Comparison of ENCODE assay signal across 18 cellular contexts in genomic region chr12:69468237-69469026, GRCh38. TPM values are rescaled to one million over a fixed set of nuclear protein-coding genes. Genes with fewer than 3 reads are reported as not detected.
A peak's percentile ranks its signal among the peaks of the same experiment; 100 is the strongest.
DNase-seq lines count a peak whose midpoint lies in the region; ATAC-seq, FAIRE-seq and TF ChIP-seq lines count a peak whose summit lies in the region.
"Had no signal": no experiment of that assay in that cellular context is flagged by ENCODE, and none has a peak within 500 bp of the region (broad histone marks: within the 10 kb centered on the region; RNA-seq: fewer than 3 reads in every experiment).

No MANE protein-coding gene starts in this region.

- H3K27me3 Mint-ChIP-seq in GM23338 (ENCODE audit: insufficient read depth, low read depth, poor library complexity) (peaks cover 3% of the 10 kb centered on the region), activated B cell treated with CpG ODN at 0.5 μM for 24 hours (no peaks in the 10 kb centered on the region)
- H3K27me3 Mint-ChIP-seq: activated CD4-positive, alpha-beta memory T cell treated with anti-CD3 and anti-CD28 coated beads for 36 hours; activated naive CD8-positive, alpha-beta T cell; T-helper 17 cell had no signal

- no peak overlapping the region for H3K9ac ChIP-seq in keratinocyte (ENCODE audit: control insufficient read depth, extremely low read depth, insufficient read depth, low read length)
- H3K9ac ChIP-seq: BLaER1 treated with 17β-estradiol and CSF1 and Interleukin-3, amounts not matched to agents 10 nM and 100 nM had no signal

- H3K27ac Mint-ChIP-seq in GM23338 (peak overlapping the region; percentile 20; the same call in 1 of the 2 replicates), activated B cell treated with CpG ODN at 0.5 μM for 24 hours (peak overlapping the region; percentile 46)
- H3K27ac Mint-ChIP-seq: activated CD4-positive, alpha-beta memory T cell treated with anti-CD3 and anti-CD28 coated beads for 36 hours; activated naive CD8-positive, alpha-beta T cell had no signal

- peaks cover 28% of the 10 kb centered on the region for H3K79me2 ChIP-seq in GM23338 (replicated peaks; ENCODE audit: insufficient read depth)
- H3K79me2 ChIP-seq in keratinocyte (ENCODE audit: control insufficient read depth, insufficient read depth, low read length), result peaks cover 31% of the 10 kb centered on the region

- 0 out of 2 replicates have a peak, but pooled peaks cover 5% of the 10 kb centered on the region for H3F3A ChIP-seq in GM23338 (replicated peaks; ENCODE audit: low read depth)

- POLR2A ChIA-PET in activated B cell treated with CpG ODN at 0.5 μM for 24 hours (lab: Charles Lee), result no interaction called here

- CTCF ChIA-PET in activated B cell treated with CpG ODN at 0.5 μM for 24 hours (lab: Charles Lee), result no interaction called here

- H3K27me3 ChIP-seq in GM23338 (ENCODE audit: insufficient read depth) (no peaks in the 10 kb centered on the region), keratinocyte (ENCODE audit: control insufficient read depth, extremely low read depth, insufficient read depth, low read length) (no peaks in the 10 kb centered on the region), upper lobe of left lung (no peaks in the 10 kb centered on the region), sigmoid colon (no peaks in the 10 kb centered on the region)
- H3K27me3 ChIP-seq: BLaER1 treated with 17β-estradiol and CSF1 and Interleukin-3, amounts not matched to agents 10 nM and 100 nM; colonic mucosa had no signal

- no peaks in the 10 kb centered on the region for H3K36me3 ChIP-seq in GM23338 (ENCODE audit: insufficient read depth)
- H3K36me3 ChIP-seq in keratinocyte (ENCODE audit: control insufficient read depth in 2 of 2, extremely low read depth in 1 of 2, insufficient read depth in 2 of 2, low read length in 2 of 2), result no peaks in the 10 kb centered on the region
- no peaks in the 10 kb centered on the region for H3K36me3 ChIP-seq in upper lobe of left lung
- H3K36me3 ChIP-seq in sigmoid colon, result no peaks in the 10 kb centered on the region
- H3K36me3 ChIP-seq: colonic mucosa, HAP-1 had no signal

- dilution Hi-C loops in keratinocyte (cut with MboI; ENCODE audit: extremely low pct_ligation_motif_present, low sequenced_read_pairs), result no loop called here

- DNase-seq in CD1c-positive myeloid dendritic cell (ENCODE audit: extremely low spot score) (peak; percentile 28), GM23338 (ENCODE audit: low spot score) (peak; percentile 28), activated B cell treated with CpG ODN at 0.5 μM for 24 hours (no peak), keratinocyte (ENCODE audit: low read depth, low spot score) (peak; percentile 23), upper lobe of left lung (no peak), NCI-H526 (lab: John Stamatoyannopoulos, UW) (no peak), NCI-H2227 (lab: John Stamatoyannopoulos, UW; ENCODE audit: unreplicated experiment) (no peak), sigmoid colon (no peak)
- DNase-seq: activated CD4-positive, alpha-beta memory T cell treated with anti-CD3 and anti-CD28 coated beads for 36 hours; colonic mucosa; immature natural killer cell; T-helper 17 cell had no signal

- TF ChIP-seq POLR2A in upper lobe of left lung (IDR thresholded peaks at IDR 0.05), result no peak
- TF ChIP-seq POLR2A in sigmoid colon (IDR thresholded peaks at IDR 0.05), result no peak

- H4K20me1 ChIP-seq in GM23338 (replicated peaks; ENCODE audit: insufficient read depth) (peaks cover 10% of the 10 kb centered on the region; the same call in 1 of the 2 replicates), keratinocyte (ENCODE audit: control insufficient read depth, extremely low read depth, insufficient read depth, low read length) (no peaks in the 10 kb centered on the region)

- no peaks in the 10 kb centered on the region for H3K9me1 ChIP-seq in keratinocyte (ENCODE audit: control insufficient read depth, extremely low read depth, insufficient read depth, low read length)

- H3K36me3 Mint-ChIP-seq in GM23338 (ENCODE audit: low read depth) (no peaks in the 10 kb centered on the region; the same call in 2 of the 3 replicates), activated B cell treated with CpG ODN at 0.5 μM for 24 hours (ENCODE audit: low read depth) (peaks cover 6% of the 10 kb centered on the region)
- H3K36me3 Mint-ChIP-seq: activated naive CD8-positive, alpha-beta T cell; immature natural killer cell had no signal

- FAIRE-seq in keratinocyte (lab: Jason Lieb, UNC), result peak; percentile 76
- FAIRE-seq: GM19239 had no signal

- TF ChIP-seq CTCF in GM23338 (conservative IDR thresholded peaks at IDR 0.05; ENCODE audit: low read depth in 2 of 2) (no peak), activated B cell treated with CpG ODN at 0.5 μM for 24 hours (IDR thresholded peaks at IDR 0.05) (no peak), keratinocyte (optimal IDR thresholded peaks at IDR 0.05 in 1 of 3, IDR thresholded peaks at IDR 0.05 in 1 of 3, conservative IDR thresholded peaks at IDR 0.05 in 1 of 3; ENCODE audit: extremely low read depth in 1 of 3, insufficient read depth in 2 of 3, low read length in 3 of 3) (no peak), upper lobe of left lung (IDR thresholded peaks at IDR 0.05) (no peak), sigmoid colon (IDR thresholded peaks at IDR 0.05) (no peak)

- H3K4me3 Mint-ChIP-seq in GM23338, result 0 out of 3 replicates have a peak overlapping the region, but pooled peaks have one; percentile 22
- H3K4me3 Mint-ChIP-seq in activated B cell treated with CpG ODN at 0.5 μM for 24 hours, result peak overlapping the region; percentile 48

- peaks cover 49% of the 10 kb centered on the region for H3K4me1 ChIP-seq in GM23338 (ENCODE audit: insufficient read depth)
- H3K4me1 ChIP-seq in keratinocyte (ENCODE audit: control insufficient read depth, extremely low read depth, insufficient read depth, low read length), result peaks cover 25% of the 10 kb centered on the region
- H3K4me1 ChIP-seq in upper lobe of left lung, result peaks cover 22 to 31% (median 25%) of the 10 kb centered on the region in 4 donors
- peaks cover 0 to 31% (median 25%) of the 10 kb centered on the region in 4 donors for H3K4me1 ChIP-seq in sigmoid colon

- no peaks in the 10 kb centered on the region for H3K9me2 ChIP-seq in GM23338 (ENCODE audit: insufficient read depth)

- peak overlapping the region; percentile 66; the same call in 1 of the 2 replicates for H3K4me2 ChIP-seq in GM23338
- peak overlapping the region; percentile 43 for H3K4me2 ChIP-seq in keratinocyte (ENCODE audit: control insufficient read depth, extremely low read depth, insufficient read depth, low read depth, low read length)

- intact Hi-C loops in activated B cell treated with CpG ODN at 0.5 μM for 24 hours (cut with micrococcal nuclease) (no loop called here), sigmoid colon (cut with DNase I) (no loop called here)

- H3K27ac ChIP-seq in GM23338 (ENCODE audit: low read depth), result peak overlapping the region; percentile 75
- H3K27ac ChIP-seq in keratinocyte (ENCODE audit: control insufficient read depth, insufficient read depth, low read length), result peak overlapping the region; percentile 5
- no peak overlapping the region for H3K27ac ChIP-seq in upper lobe of left lung
- H3K27ac ChIP-seq in sigmoid colon, result no peak overlapping the region
- H3K27ac ChIP-seq: colonic mucosa had no signal

- H3K9me3 ChIP-seq in keratinocyte (ENCODE audit: control insufficient read depth, low read depth, low read length) (no peaks in the 10 kb centered on the region), upper lobe of left lung (no peaks in the 10 kb centered on the region), sigmoid colon (no peaks in the 10 kb centered on the region)
- H3K9me3 ChIP-seq: BLaER1 treated with 17β-estradiol and CSF1 and Interleukin-3, amounts not matched to agents 10 nM and 100 nM; colonic mucosa; HAP-1 had no signal

- peaks cover 53% of the 10 kb centered on the region for H3K4me1 Mint-ChIP-seq in GM23338
- peaks cover 59% of the 10 kb centered on the region for H3K4me1 Mint-ChIP-seq in activated B cell treated with CpG ODN at 0.5 μM for 24 hours

- no peak for TF ChIP-seq EP300 in upper lobe of left lung (IDR thresholded peaks at IDR 0.05)
- no peak for TF ChIP-seq EP300 in sigmoid colon (IDR thresholded peaks at IDR 0.05)

- no peak for ATAC-seq in GM23338
- no peak for ATAC-seq in activated B cell treated with CpG ODN at 0.5 μM for 24 hours (ENCODE audit: low read depth)
- ATAC-seq in upper lobe of left lung (ENCODE audit: low FRiP score in 2 of 2), result no peak
- ATAC-seq: Panc1, sciatic nerve, T-helper 17 cell had no signal

- H3K4me3 ChIP-seq in GM23338 (no peak overlapping the region), keratinocyte (ENCODE audit: control insufficient read depth in 2 of 3, extremely low read depth in 1 of 3, insufficient read depth in 2 of 3, low read depth in 1 of 3, low read length in 3 of 3) (no peak overlapping the region), upper lobe of left lung (no peak overlapping the region), sigmoid colon (no peak overlapping the region)
- H3K4me3 ChIP-seq: BLaER1 treated with 17β-estradiol and CSF1 and Interleukin-3, amounts not matched to agents 10 nM and 100 nM; colonic mucosa; HAP-1 had no signal

- WGBS in upper lobe of left lung, 2 donors, result 76 to 84% methylated on average over 7 of the region's 7 CpGs
- 94 to 95% methylated on average over 7 of the region's 7 CpGs for WGBS in sigmoid colon, 2 donors

- H3K9me3 Mint-ChIP-seq in GM23338 (no peaks in the 10 kb centered on the region), activated B cell treated with CpG ODN at 0.5 μM for 24 hours (no peaks in the 10 kb centered on the region)
- H3K9me3 Mint-ChIP-seq: activated CD4-positive, alpha-beta memory T cell treated with anti-CD3 and anti-CD28 coated beads for 36 hours; immature natural killer cell had no signal

- H2AFZ ChIP-seq in GM23338 (peak overlapping the region; percentile 95), keratinocyte (ENCODE audit: control insufficient read depth, low read length) (peak overlapping the region; percentile 45)

RNA-seq across cellular contexts. Expression of gene FRS2, which starts 1.8 kb away (rescaled TPM):
- 45.0 and 49.7 TPM in 2 replicates for total RNA-seq in GM23338 (2014; rRNA removed; shearing (Covaris generic))
- 29.2 and 34.3 TPM in 2 replicates for polyA plus RNA-seq in GM23338 (2016; fragmentation: Nextera tagmentation; extraction: Ambion mirVana)
- 23.2 and 23.8 TPM in 2 replicates for total RNA-seq in activated B cell treated with CpG ODN at 0.5 μM for 24 hours
- 23.1 to 28.6 TPM (median 24.3 TPM) in 3 replicates for polyA plus RNA-seq in keratinocyte
- polyA plus RNA-seq in keratinocyte (2011; ENCODE audit: low read depth), result 6.6 TPM
- 13.5 and 27.7 TPM in 2 replicates for polyA plus RNA-seq in keratinocyte (2011; cell fraction: cytosol; rRNA removed)
- 21.5 and 25.6 TPM in 2 replicates for polyA plus RNA-seq in keratinocyte (2011; cell fraction: nucleus; rRNA removed)
- polyA plus RNA-seq in keratinocyte (2012; ENCODE audit: low replicate concordance), result 7.7 and 18.0 TPM in 2 replicates
- 12.1 to 62.0 TPM (median 44.3 TPM) in 3 replicates for polyA minus RNA-seq in keratinocyte
- polyA minus RNA-seq in keratinocyte (2011; cell fraction: cytosol; rRNA and poly(A)+ RNA removed), result 46.0 TPM
- polyA minus RNA-seq in keratinocyte (2011; cell fraction: nucleus; rRNA and poly(A)+ RNA removed), result 42.3 and 58.3 TPM in 2 replicates
- total RNA-seq in upper lobe of left lung, result 10 to 100 TPM; 14.3 to 54.1 (median 24.7) TPM
- total RNA-seq in sigmoid colon, result 10 to 100 TPM; 33.8 to 48.4 (median 40.3) TPM
- 10 to 100 TPM in 2 of 3 donors, 1 to 10 TPM in 1; 7.6 to 18.0 (median 11.4) TPM for polyA plus RNA-seq in sigmoid colon

Comparison
In these comparisons a context has a peak if more than half of its experiments do, and no peak if none do; other contexts are left out.
1. DNase-seq: peak in CD1c-positive myeloid dendritic cell (single experiment), GM23338 (single experiment) and keratinocyte (single experiment); none in activated B cell treated with CpG ODN at 0.5 μM for 24 hours (single experiment), upper lobe of left lung (0 of 2), NCI-H526 (0 of 2), NCI-H2227 (single experiment) and sigmoid colon (single experiment).
2. H3K27ac ChIP-seq: peak in GM23338 (single experiment) and keratinocyte (single experiment); none in upper lobe of left lung (0 of 4) and sigmoid colon (0 of 4).